ENCODE assay signal across 2 cellular contexts in the genomic region with DNA sequence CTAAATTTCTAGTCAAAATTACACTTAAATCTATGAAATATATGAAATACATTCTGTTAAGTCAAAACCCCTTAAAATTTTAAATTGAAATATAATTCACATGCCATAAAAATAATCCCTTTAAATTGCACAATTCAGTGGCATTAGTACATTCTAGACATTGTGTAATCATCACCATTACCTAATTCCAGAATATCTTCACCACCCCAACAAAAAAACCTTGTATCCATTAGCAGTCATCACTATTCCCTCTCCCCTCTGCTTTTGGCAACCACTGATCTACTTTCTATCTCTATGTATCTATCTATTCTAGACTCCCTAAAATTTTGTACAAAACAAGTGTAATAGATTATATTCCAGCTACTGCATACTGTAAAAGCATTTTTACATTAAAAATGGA.
A peak's percentile ranks its signal among the peaks of the same experiment; 100 is the strongest.
TF ChIP-seq lines count a peak whose summit lies in the region.

No MANE protein-coding gene starts in this region.

TF ChIP-seq in IMR-90, 13 proteins besides CTCF, POLR2A, EP300 and RAD21:
- no peak for TF ChIP-seq RFX5 (IDR thresholded peaks at IDR 0.05; ENCODE audit: low read depth, low read length)
- peak; percentile 87 for TF ChIP-seq CEBPB (IDR thresholded peaks at IDR 0.05; ENCODE audit: low read depth, low read length)

TF ChIP-seq in K562, 482 proteins besides CTCF, POLR2A, EP300 and RAD21:
- TF ChIP-seq MTA2 (IDR thresholded peaks at IDR 0.05; ENCODE audit: low read depth) (no peak), CEBPB (tag; IDR thresholded peaks at IDR 0.05) (peak; percentile 12; the same call in 1 of the 2 replicates), NRF1 (conservative IDR thresholded peaks at IDR 0.05 in 1 of 2, IDR thresholded peaks at IDR 0.05 in 1 of 2) (no peak)
- TF ChIP-seq, protein P1, sequence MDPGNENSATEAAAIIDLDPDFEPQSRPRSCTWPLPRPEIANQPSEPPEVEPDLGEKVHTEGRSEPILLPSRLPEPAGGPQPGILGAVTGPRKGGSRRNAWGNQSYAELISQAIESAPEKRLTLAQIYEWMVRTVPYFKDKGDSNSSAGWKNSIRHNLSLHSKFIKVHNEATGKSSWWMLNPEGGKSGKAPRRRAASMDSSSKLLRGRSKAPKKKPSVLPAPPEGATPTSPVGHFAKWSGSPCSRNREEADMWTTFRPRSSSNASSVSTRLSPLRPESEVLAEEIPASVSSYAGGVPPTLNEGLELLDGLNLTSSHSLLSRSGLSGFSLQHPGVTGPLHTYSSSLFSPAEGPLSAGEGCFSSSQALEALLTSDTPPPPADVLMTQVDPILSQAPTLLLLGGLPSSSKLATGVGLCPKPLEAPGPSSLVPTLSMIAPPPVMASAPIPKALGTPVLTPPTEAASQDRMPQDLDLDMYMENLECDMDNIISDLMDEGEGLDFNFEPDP (CRISPR knock-in tag; IDR thresholded peaks at IDR 0.05), result no peak
